ENCODE assay signal across 8 cellular contexts in the genomic region with DNA sequence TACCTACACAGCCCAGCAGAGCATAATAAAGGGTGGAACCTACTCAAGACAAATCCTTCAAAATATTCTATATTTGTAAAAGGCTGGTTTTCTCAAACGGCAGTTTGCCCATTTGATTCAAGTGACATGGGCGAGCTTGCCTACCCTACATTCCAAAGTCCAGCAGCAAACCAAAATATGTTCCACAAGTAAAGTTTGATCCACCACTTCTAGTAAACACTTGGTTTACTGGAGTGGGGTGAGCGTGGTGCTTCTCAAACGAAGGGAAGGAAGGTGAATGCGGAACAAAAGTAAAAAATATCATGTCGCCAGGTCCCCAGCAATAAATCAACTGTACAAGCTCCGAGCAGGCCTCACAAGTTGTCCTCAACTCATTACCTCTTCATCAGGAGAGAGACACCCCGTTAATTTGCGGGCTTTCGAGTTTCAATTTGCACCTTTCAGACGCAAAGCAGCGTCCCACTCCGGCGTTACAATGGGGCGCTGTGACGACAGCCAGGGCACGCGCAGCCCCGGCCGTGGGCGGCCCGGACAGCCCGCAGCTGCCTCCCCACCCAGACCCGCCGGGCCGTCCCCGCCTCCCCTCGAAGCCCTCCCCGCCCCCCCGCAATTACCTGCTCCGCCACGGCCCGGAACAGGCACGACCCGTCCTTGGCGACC. TPM values are rescaled to one million over a fixed set of nuclear protein-coding genes. Genes with fewer than 3 reads are reported as not detected.
DNase-seq lines count a peak whose midpoint lies in the region; ATAC-seq and TF ChIP-seq lines count a peak whose summit lies in the region.

No MANE protein-coding gene starts in this region.

- H3K36me3 Mint-ChIP-seq in CD4-positive, alpha-beta memory T cell = peaks cover 6 to 26% of the 10 kb centered on the region in 2 donors

- H3K4me1 ChIP-seq in CD4-positive, alpha-beta memory T cell (ENCODE audit: insufficient read depth, low read length) = peaks cover 52% of the 10 kb centered on the region
- peaks cover 0 to 44% of the 10 kb centered on the region in 2 donors for H3K4me1 ChIP-seq in right atrium auricular region
- H3K4me1 ChIP-seq in rectal smooth muscle tissue (ENCODE audit: control insufficient read depth, insufficient read depth, low read length) = peaks cover 17% of the 10 kb centered on the region
- H3K4me1 ChIP-seq in vagina = peaks cover 37% of the 10 kb centered on the region

- no peak for TF ChIP-seq CTCF in right atrium auricular region (IDR thresholded peaks at IDR 0.05)
- no peak for TF ChIP-seq CTCF in vagina (IDR thresholded peaks at IDR 0.05)

- peaks cover 20 to 52% (median 38%) of the 10 kb centered on the region in 4 donors for H3K4me1 Mint-ChIP-seq in CD4-positive, alpha-beta memory T cell

- POLR2A ChIA-PET in CD4-positive, alpha-beta memory T cell (lab: Charles Lee; ENCODE audit: partially characterized antibody) = interaction anchor here (0.8 to 5.1 kb wide), 8 partner anchors 9 to 440 kb away, joined by 3 to 51 read pairs (median 4); partner anchors contain the start of genes ABCE1, ANAPC10 and MMAA

- no peaks in the 10 kb centered on the region for H3K9me3 Mint-ChIP-seq in CD4-positive, alpha-beta memory T cell

- H3K4me3 Mint-ChIP-seq in CD4-positive, alpha-beta memory T cell = peak overlapping the region; percentile 89 to 98 (median 95)

- peak overlapping the region; percentile 96 to 99 (median 98) for H3K27ac Mint-ChIP-seq in CD4-positive, alpha-beta memory T cell

- intact Hi-C loops in CD4-positive, alpha-beta memory T cell (cut with micrococcal nuclease) = loop anchor here (5.0 to 10.0 kb wide), 3 partner anchors 47 to 758 kb away; partner anchors contain the start of gene ZNF827
- intact Hi-C loops in vagina (cut with DNase I) = no loop called here

- H3K27ac ChIP-seq in CD4-positive, alpha-beta memory T cell (ENCODE audit: low read depth, low read length) = peak overlapping the region; percentile 94
- H3K27ac ChIP-seq in right atrium auricular region (peak overlapping the region; percentile 94 to 98), rectal smooth muscle tissue (ENCODE audit: low read depth, low read length) (peak overlapping the region; percentile 89), vagina (peak overlapping the region; percentile 99)

- H3K4me3 ChIP-seq in CD4-positive, alpha-beta memory T cell (ENCODE audit: low read length in 2 of 2) = peak overlapping the region; percentile 84 to 96
- H3K4me3 ChIP-seq in right atrium auricular region (peak overlapping the region; percentile 67 to 90), rectal smooth muscle tissue (ENCODE audit: low read length) (peak overlapping the region; percentile 90), vagina (peak overlapping the region; percentile 88 to 96)

- H3K9me3 ChIP-seq in CD4-positive, alpha-beta memory T cell (ENCODE audit: control insufficient read depth in 1 of 2, low read length in 2 of 2) = no peaks in the 10 kb centered on the region
- H3K9me3 ChIP-seq in right atrium auricular region (no peaks in the 10 kb centered on the region), vagina (no peaks in the 10 kb centered on the region)

- no peaks in the 10 kb centered on the region for H3K27me3 ChIP-seq in CD4-positive, alpha-beta memory T cell (ENCODE audit: insufficient read depth, low read length)
- H3K27me3 ChIP-seq in right atrium auricular region = no peaks in the 10 kb centered on the region
- no peaks in the 10 kb centered on the region for H3K27me3 ChIP-seq in rectal smooth muscle tissue (ENCODE audit: control insufficient read depth, insufficient read depth, low read length)
- no peaks in the 10 kb centered on the region for H3K27me3 ChIP-seq in vagina

- TF ChIP-seq POLR2A in vagina (IDR thresholded peaks at IDR 0.05) = peak in 1 of 2 donors; percentile 16

- peak overlapping the region; percentile 45 for H3K9ac ChIP-seq in rectal smooth muscle tissue (ENCODE audit: low read length)

- no peaks in the 10 kb centered on the region for H3K36me3 ChIP-seq in CD4-positive, alpha-beta memory T cell (ENCODE audit: insufficient read depth, low read length)
- H3K36me3 ChIP-seq in right atrium auricular region (no peaks in the 10 kb centered on the region), rectal smooth muscle tissue (ENCODE audit: control insufficient read depth, insufficient read depth, low read length) (no peaks in the 10 kb centered on the region), vagina (no peaks in the 10 kb centered on the region)

- H3K27me3 Mint-ChIP-seq in CD4-positive, alpha-beta memory T cell = no peaks in the 10 kb centered on the region

- CTCF ChIA-PET in CD4-positive, alpha-beta memory T cell (lab: Charles Lee; ENCODE audit: partially characterized antibody) = interaction anchor here (0.9 to 3.3 kb wide), 7 partner anchors 9 to 441 kb away, joined by 3 to 16 read pairs (median 4); partner anchors contain the start of genes ABCE1 and ANAPC10

- peak; percentile 76 to 82 (median 79) for DNase-seq in CD4-positive, alpha-beta memory T cell
- DNase-seq in T follicular helper cell (ENCODE audit: low read depth) = peak; percentile 53
- peak; percentile 36 for DNase-seq in amniotic epithelial cell (ENCODE audit: low read depth)
- DNase-seq in right atrium auricular region (ENCODE audit: low spot score) = peak; percentile 69
- DNase-seq in vagina (ENCODE audit: extremely low spot score in 2 of 2) = no peak

- ATAC-seq in GM19397 (IDR thresholded peaks at IDR 0.05; ENCODE audit: unreplicated experiment) (peak; percentile 44), HG03558 (IDR thresholded peaks at IDR 0.05; ENCODE audit: extremely low read depth, unreplicated experiment) (peak; percentile 17)

RNA-seq across cellular contexts. Expression of gene OTUD4, which starts 1.1 kb away (rescaled TPM):
- total RNA-seq in CD4-positive, alpha-beta memory T cell = 10 to 100 TPM; 60.1 to 61.3 TPM
- polyA plus RNA-seq in CD4-positive, alpha-beta memory T cell = 10 to 100 TPM; 10.2 to 20.7 TPM
- total RNA-seq in right atrium auricular region (10 to 100 TPM; 20.6 to 23.7 TPM), vagina (34.4 TPM)

Comparison
In these comparisons a context has a peak if more than half of its experiments do, and no peak if none do; other contexts are left out.
1. DNase-seq: peak in CD4-positive, alpha-beta memory T cell (5 of 5), T follicular helper cell (single experiment), amniotic epithelial cell (single experiment) and right atrium auricular region (single experiment); none in vagina (0 of 2).
2. Peak in every context shown above with its lines, with median percentiles within 50 percentile points of each other: H3K27ac ChIP-seq and H3K4me3 ChIP-seq.